15 cellular contexts compared by ENCODE assay signal in genomic region chr12:93896962-93897361, GRCh38.
DNase-seq lines count a peak whose midpoint lies in the region; ATAC-seq and TF ChIP-seq lines count a peak whose summit lies in the region.
"Had no signal": no experiment of that assay in that cellular context is flagged by ENCODE, and none has a peak within 500 bp of the region (broad histone marks: within the 10 kb centered on the region; RNA-seq: fewer than 3 reads in every experiment).

No MANE protein-coding gene starts in this region.

- no peak for DNase-seq in activated CD4-positive, alpha-beta T cell treated with anti-CD3 and anti-CD28 coated beads, Interleukin-2, amount 10 ng/mL, durations not matched to agents 7 days and 5 days
- no peak for DNase-seq in activated CD4-positive, alpha-beta T cell treated with anti-CD3 and anti-CD28 coated beads for 4 hours
- DNase-seq in left colon = no peak
- DNase-seq in osteocyte (ENCODE audit: extremely low spot score, unreplicated experiment) = peak; percentile 34
- DNase-seq in kidney glomerular epithelial cell (lab: John Stamatoyannopoulos, UW) = no peak
- DNase-seq in SW480 (ENCODE audit: low spot score) = no peak
- DNase-seq: 8988T; CD4-positive, alpha-beta memory T cell; DMS153; DMS79; GDM1; GOT3; H9 had no signal

- no peak overlapping the region for H3K4me3 Mint-ChIP-seq in activated CD4-positive, alpha-beta T cell treated with anti-CD3 and anti-CD28 coated beads, Interleukin-2, amount 10 ng/mL, durations not matched to agents 7 days and 5 days
- no peak overlapping the region for H3K4me3 Mint-ChIP-seq in osteocyte (ENCODE audit: unreplicated experiment)
- H3K4me3 Mint-ChIP-seq: CD14-positive monocyte; CD4-positive, alpha-beta memory T cell; H9 had no signal

- H3K36me3 Mint-ChIP-seq in activated CD4-positive, alpha-beta T cell treated with anti-CD3 and anti-CD28 coated beads, Interleukin-2, amount 10 ng/mL, durations not matched to agents 7 days and 5 days (ENCODE audit: low read depth) = peaks cover 9% of the 10 kb centered on the region
- H3K36me3 Mint-ChIP-seq in osteocyte (ENCODE audit: unreplicated experiment) = no peaks in the 10 kb centered on the region
- H3K36me3 Mint-ChIP-seq: CD14-positive monocyte; CD4-positive, alpha-beta memory T cell had no signal

- ATAC-seq in left colon (peak; percentile 70), HG03442 (IDR thresholded peaks at IDR 0.05; ENCODE audit: unreplicated experiment) (no peak)

- POLR2A ChIA-PET in activated CD4-positive, alpha-beta T cell treated with anti-CD3 and anti-CD28 coated beads, Interleukin-2, amount 10 ng/mL, durations not matched to agents 7 days and 5 days (lab: Charles Lee) = no interaction called here

- H3K27ac Mint-ChIP-seq in activated CD4-positive, alpha-beta T cell treated with anti-CD3 and anti-CD28 coated beads, Interleukin-2, amount 10 ng/mL, durations not matched to agents 7 days and 5 days = peak overlapping the region; percentile 31
- no peak overlapping the region for H3K27ac Mint-ChIP-seq in osteocyte (ENCODE audit: unreplicated experiment)
- H3K27ac Mint-ChIP-seq: H9 had no signal

- no peaks in the 10 kb centered on the region for H3K27me3 Mint-ChIP-seq in activated CD4-positive, alpha-beta T cell treated with anti-CD3 and anti-CD28 coated beads, Interleukin-2, amount 10 ng/mL, durations not matched to agents 7 days and 5 days
- no peaks in the 10 kb centered on the region for H3K27me3 Mint-ChIP-seq in osteocyte (ENCODE audit: unreplicated experiment)
- H3K27me3 Mint-ChIP-seq: CD4-positive, alpha-beta memory T cell had no signal

- TF ChIP-seq CTCF in osteocyte (IDR thresholded peaks at IDR 0.05) = no peak

- CTCF ChIA-PET in activated CD4-positive, alpha-beta T cell treated with anti-CD3 and anti-CD28 coated beads, Interleukin-2, amount 10 ng/mL, durations not matched to agents 7 days and 5 days (lab: Charles Lee) = no interaction called here

- H3K9me3 Mint-ChIP-seq in activated CD4-positive, alpha-beta T cell treated with anti-CD3 and anti-CD28 coated beads, Interleukin-2, amount 10 ng/mL, durations not matched to agents 7 days and 5 days = peaks cover 13% of the 10 kb centered on the region
- no peaks in the 10 kb centered on the region for H3K9me3 Mint-ChIP-seq in osteocyte (ENCODE audit: unreplicated experiment)
- H3K9me3 Mint-ChIP-seq: CD14-positive monocyte had no signal

- intact Hi-C loops in left colon (cut with DNase I, micrococcal nuclease) = no loop called here

- H3K4me1 Mint-ChIP-seq in activated CD4-positive, alpha-beta T cell treated with anti-CD3 and anti-CD28 coated beads, Interleukin-2, amount 10 ng/mL, durations not matched to agents 7 days and 5 days = peaks cover 53% of the 10 kb centered on the region
- peaks cover 23% of the 10 kb centered on the region for H3K4me1 Mint-ChIP-seq in osteocyte (ENCODE audit: unreplicated experiment)
